Comparison of ENCODE assay signal across 20 cellular contexts in genomic region chr2:78568921-78569320, GRCh38.
"Had no signal": no experiment of that assay in that cellular context is flagged by ENCODE, and none has a peak within 500 bp of the region (broad histone marks: within the 10 kb centered on the region; RNA-seq: fewer than 3 reads in every experiment).

No MANE protein-coding gene starts in this region.

- H3K4me1 ChIP-seq: esophagus muscularis mucosa, foreskin keratinocyte, gastrocnemius medialis, heart right ventricle, left lung, lower lobe of right lung had no signal

- H3K36me3 Mint-ChIP-seq: mesothelial cell of epicardium, naive B cell had no signal

- H3K27me3 Mint-ChIP-seq: naive B cell had no signal

- H3K9me3 ChIP-seq: esophagus muscularis mucosa, gastrocnemius medialis, lower lobe of right lung, mucosa of descending colon had no signal

- ATAC-seq: foreskin keratinocyte, gastrocnemius medialis, heart right ventricle, left cardiac atrium, left lung, left ventricle myocardium superior, lower lobe of right lung, mucosa of descending colon had no signal

- DNase-seq: dermis blood vessel endothelial cell; dorsolateral prefrontal cortex; effector CD4-positive, alpha-beta T cell; effector memory CD4-positive, alpha-beta T cell; foreskin keratinocyte; gastrocnemius medialis; glutamatergic neuron; head of caudate nucleus; heart right ventricle; hippocampal formation; left cardiac atrium; left lung; left ventricle myocardium superior; lower lobe of right lung; mesenchymal stem cell; mucosa of descending colon; naive B cell had no signal

- H3K27me3 ChIP-seq: dorsolateral prefrontal cortex, esophagus muscularis mucosa, foreskin keratinocyte, gastrocnemius medialis, heart right ventricle, left lung had no signal

- H3K27ac ChIP-seq: coronary artery, dorsolateral prefrontal cortex, esophagus muscularis mucosa, foreskin keratinocyte, gastrocnemius medialis, heart right ventricle, left lung, lower lobe of right lung had no signal

- H3K4me3 ChIP-seq: coronary artery, dorsolateral prefrontal cortex, esophagus muscularis mucosa, gastrocnemius medialis, heart right ventricle, left lung, lower lobe of right lung, mucosa of descending colon had no signal

- H3K4me3 Mint-ChIP-seq: mesothelial cell of epicardium, naive B cell had no signal

- H3K27ac Mint-ChIP-seq: mesothelial cell of epicardium, naive B cell had no signal

- H3K36me3 ChIP-seq: esophagus muscularis mucosa, gastrocnemius medialis, heart right ventricle, left lung, lower lobe of right lung had no signal

- H3K4me1 Mint-ChIP-seq: mesothelial cell of epicardium, naive B cell had no signal
